35 cellular contexts compared by ENCODE assay signal in the genomic region with DNA sequence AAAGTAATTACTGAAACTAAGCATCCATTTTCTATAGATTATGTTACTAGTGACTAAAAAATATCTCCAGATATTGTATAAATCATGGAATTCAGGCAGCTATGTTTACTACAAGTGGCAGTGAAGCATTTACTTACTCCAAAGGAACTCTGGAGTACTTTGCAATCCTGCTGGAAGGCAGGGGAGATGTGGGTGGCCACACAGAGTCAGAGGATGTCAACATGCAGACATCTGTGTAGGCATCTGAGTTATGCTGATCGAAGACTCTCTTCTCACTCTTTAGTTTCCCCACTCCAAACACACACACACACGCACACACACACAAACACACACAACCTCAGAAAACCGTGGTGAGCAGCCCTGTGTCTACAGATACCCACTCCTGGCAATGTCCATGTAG.
"Had no signal": no experiment of that assay in that cellular context is flagged by ENCODE, and none has a peak within 500 bp of the region (broad histone marks: within the 10 kb centered on the region; RNA-seq: fewer than 3 reads in every experiment).

No MANE protein-coding gene starts in this region.

- H3K9me3 ChIP-seq: adrenal gland, ascending aorta, body of pancreas, breast epithelium had no signal

- H3K4me3 ChIP-seq: adrenal gland, ascending aorta, body of pancreas, breast epithelium, cardiac muscle cell had no signal

- H3K27me3 ChIP-seq: adrenal gland, ascending aorta, body of pancreas, brain microvascular endothelial cell, breast epithelium, cardiac muscle cell had no signal

- H3K27ac ChIP-seq: adrenal gland, ascending aorta, body of pancreas, brain microvascular endothelial cell, breast epithelium, cardiac muscle cell had no signal

- H3K36me3 Mint-ChIP-seq: activated naive CD4-positive, alpha-beta T cell treated with anti-CD3 and anti-CD28 coated beads, Interleukin-2, amount 10 ng/mL, durations not matched to agents 7 days and 5 days; activated naive CD4-positive, alpha-beta T cell treated with anti-CD3 and anti-CD28 coated beads, Interleukin-2, amount 50 U/mL, for 24 hours; activated naive CD4-positive, alpha-beta T cell treated with anti-CD3 and anti-CD28 coated beads, Interleukin-2, amount 50 U/mL, for 72 hours; activated naive CD8-positive, alpha-beta T cell treated with anti-CD3 and anti-CD28 coated beads, Interleukin-2, amount 10 ng/mL, durations not matched to agents 7 days and 5 days; brain had no signal

- DNase-seq: activated effector memory CD4-positive, alpha-beta T cell treated with anti-CD3 and anti-CD28 coated beads, Interleukin-2, amount 50 U/mL, for 16 hours; activated effector memory CD4-positive, alpha-beta T cell treated with Interleukin-2 at 50 U/mL for 16 hours; activated gamma-delta T cell; activated gamma-delta T cell treated with Interleukin-2 at 50 U/mL for 16 hours; activated naive CD4-positive, alpha-beta T cell; activated naive CD4-positive, alpha-beta T cell treated with anti-CD3 and anti-CD28 coated beads for 36 hours; activated naive CD4-positive, alpha-beta T cell treated with anti-CD3 and anti-CD28 coated beads, Interleukin-2, amount 10 ng/mL, durations not matched to agents 7 days and 5 days; activated naive CD4-positive, alpha-beta T cell treated with anti-CD3 and anti-CD28 coated beads, Interleukin-2, amount 50 U/mL, for 16 hours; activated naive CD4-positive, alpha-beta T cell treated with Interleukin-2 at 50 U/mL for 16 hours; activated naive CD8-positive, alpha-beta T cell treated with anti-CD3 and anti-CD28 coated beads for 36 hours; activated naive CD8-positive, alpha-beta T cell treated with anti-CD3 and anti-CD28 coated beads, Interleukin-2, amount 10 ng/mL, durations not matched to agents 7 days and 5 days; activated naive CD8-positive, alpha-beta T cell treated with anti-CD3 and anti-CD28 coated beads, Interleukin-2, amount 50 U/mL, for 24 hours; activated T-cell treated with anti-CD3 and anti-CD28 coated beads, Interleukin-2, amount 50 U/mL, for 1 hour; activated T-cell treated with anti-CD3 and anti-CD28 coated beads, Interleukin-2, amount 50 U/mL, for 24 hours; activated T-cell treated with anti-CD3 and anti-CD28 coated beads, Interleukin-2, amount 50 U/mL, for 4 hours; activated T-cell treated with anti-CD3 and anti-CD28 coated beads, Interleukin-2, amount 50 U/mL, for 48 hours; activated T-cell treated with anti-CD3 and anti-CD28 coated beads, Interleukin-2, amount 50 U/mL, for 72 hours; adrenal gland; amniotic stem cell; aorta; body of pancreas; brain microvascular endothelial cell; central memory CD4-positive, alpha-beta T cell; cerebellar nuclear complex had no signal

- H3K4me1 ChIP-seq: adrenal gland, ascending aorta, body of pancreas, breast epithelium had no signal

- H3K4me1 Mint-ChIP-seq: activated naive CD4-positive, alpha-beta T cell treated with anti-CD3 and anti-CD28 coated beads, Interleukin-2, amount 10 ng/mL, durations not matched to agents 7 days and 5 days; activated naive CD4-positive, alpha-beta T cell treated with anti-CD3 and anti-CD28 coated beads, Interleukin-2, amount 50 U/mL, for 24 hours; activated naive CD8-positive, alpha-beta T cell treated with anti-CD3 and anti-CD28 coated beads for 36 hours; activated T-helper 17 cell treated with anti-CD3 and anti-CD28 coated beads, Interleukin-2, amount 50 U/mL, for 72 hours; central memory CD8-positive, alpha-beta T cell had no signal

- H3K36me3 ChIP-seq: adrenal gland, ascending aorta, brain microvascular endothelial cell, breast epithelium, cardiac muscle cell had no signal

- H3K4me3 Mint-ChIP-seq: activated naive CD4-positive, alpha-beta T cell treated with anti-CD3 and anti-CD28 coated beads for 36 hours; activated naive CD4-positive, alpha-beta T cell treated with anti-CD3 and anti-CD28 coated beads, Interleukin-2, amount 10 ng/mL, durations not matched to agents 7 days and 5 days; activated naive CD4-positive, alpha-beta T cell treated with anti-CD3 and anti-CD28 coated beads, Interleukin-2, amount 50 U/mL, for 24 hours; activated naive CD8-positive, alpha-beta T cell; activated naive CD8-positive, alpha-beta T cell treated with anti-CD3 and anti-CD28 coated beads for 36 hours; activated naive CD8-positive, alpha-beta T cell treated with anti-CD3 and anti-CD28 coated beads, Interleukin-2, amount 10 ng/mL, durations not matched to agents 7 days and 5 days; activated naive CD8-positive, alpha-beta T cell treated with anti-CD3 and anti-CD28 coated beads, Interleukin-2, amount 50 U/mL, for 24 hours; activated T-cell treated with anti-CD3 and anti-CD28 coated beads, Interleukin-2, amount 50 U/mL, for 24 hours; activated T-cell treated with anti-CD3 and anti-CD28 coated beads, Interleukin-2, amount 50 U/mL, for 4 hours; activated T-cell treated with anti-CD3 and anti-CD28 coated beads, Interleukin-2, amount 50 U/mL, for 72 hours; activated T-helper 1 cell treated with anti-CD3 and anti-CD28 coated beads, Interleukin-12 subunit alpha, Interleukin-12 subunit beta, Interleukin-2, Interleukin-4 antibody, amounts not matched to agents 30 ng/mL and 10 ng/mL and 1 ng/mL, durations not matched to agents 14 hours and 24 hours and 36 hours; activated T-helper 17 cell treated with anti-CD3 and anti-CD28 coated beads, Interleukin-2, amount 50 U/mL, for 72 hours; brain; central memory CD8-positive, alpha-beta T cell had no signal

- ATAC-seq: activated naive CD4-positive, alpha-beta T cell treated with anti-CD3 and anti-CD28 coated beads, Interleukin-2, amount 50 U/mL, for 72 hours; activated naive CD8-positive, alpha-beta T cell treated with anti-CD3 and anti-CD28 coated beads, Interleukin-2, amount 50 U/mL, for 24 hours; activated T-cell treated with anti-CD3 and anti-CD28 coated beads, Interleukin-2, amount 50 U/mL, for 4 hours; activated T-cell treated with anti-CD3 and anti-CD28 coated beads, Interleukin-2, amount 50 U/mL, for 72 hours; activated T-helper 17 cell treated with anti-CD3 and anti-CD28 coated beads, Interleukin-2, amount 50 U/mL, for 72 hours; body of pancreas had no signal

- H3K9me3 Mint-ChIP-seq: activated naive CD4-positive, alpha-beta T cell treated with anti-CD3 and anti-CD28 coated beads for 36 hours; activated naive CD4-positive, alpha-beta T cell treated with anti-CD3 and anti-CD28 coated beads, Interleukin-2, amount 10 ng/mL, durations not matched to agents 7 days and 5 days; activated naive CD4-positive, alpha-beta T cell treated with anti-CD3 and anti-CD28 coated beads, Interleukin-2, amount 50 U/mL, for 24 hours; activated naive CD4-positive, alpha-beta T cell treated with anti-CD3 and anti-CD28 coated beads, Interleukin-2, amount 50 U/mL, for 72 hours; activated naive CD8-positive, alpha-beta T cell treated with anti-CD3 and anti-CD28 coated beads for 36 hours; activated naive CD8-positive, alpha-beta T cell treated with anti-CD3 and anti-CD28 coated beads, Interleukin-2, amount 10 ng/mL, durations not matched to agents 7 days and 5 days; activated naive CD8-positive, alpha-beta T cell treated with anti-CD3 and anti-CD28 coated beads, Interleukin-2, amount 50 U/mL, for 24 hours; activated T-cell treated with anti-CD3 and anti-CD28 coated beads, Interleukin-2, amount 50 U/mL, for 24 hours; activated T-cell treated with anti-CD3 and anti-CD28 coated beads, Interleukin-2, amount 50 U/mL, for 4 hours; activated T-cell treated with anti-CD3 and anti-CD28 coated beads, Interleukin-2, amount 50 U/mL, for 72 hours; activated T-helper 1 cell treated with anti-CD3 and anti-CD28 coated beads, Interleukin-12 subunit alpha, Interleukin-12 subunit beta, Interleukin-2, Interleukin-4 antibody, amounts not matched to agents 30 ng/mL and 10 ng/mL and 1 ng/mL, durations not matched to agents 14 hours and 24 hours and 36 hours; activated T-helper 17 cell treated with anti-CD3 and anti-CD28 coated beads, Interleukin-2, amount 50 U/mL, for 72 hours; activated T-helper 2 cell treated with anti-CD3 and anti-CD28 coated beads, Interferon-gamma antibody, Interleukin-2, Interleukin-4, amounts not matched to agents 10 μg/mL and 5 μg/mL and 100 μg/mL, durations not matched to agents 14 hours and 24 hours and 36 hours; central memory CD8-positive, alpha-beta T cell had no signal

- H3K27me3 Mint-ChIP-seq: activated naive CD4-positive, alpha-beta T cell treated with anti-CD3 and anti-CD28 coated beads, Interleukin-2, amount 10 ng/mL, durations not matched to agents 7 days and 5 days; activated naive CD4-positive, alpha-beta T cell treated with anti-CD3 and anti-CD28 coated beads, Interleukin-2, amount 50 U/mL, for 24 hours; activated naive CD8-positive, alpha-beta T cell; activated naive CD8-positive, alpha-beta T cell treated with anti-CD3 and anti-CD28 coated beads for 36 hours; activated naive CD8-positive, alpha-beta T cell treated with anti-CD3 and anti-CD28 coated beads, Interleukin-2, amount 10 ng/mL, durations not matched to agents 7 days and 5 days; activated T-cell treated with anti-CD3 and anti-CD28 coated beads, Interleukin-2, amount 50 U/mL, for 24 hours; brain; central memory CD8-positive, alpha-beta T cell had no signal

- H3K27ac Mint-ChIP-seq: activated naive CD4-positive, alpha-beta T cell treated with anti-CD3 and anti-CD28 coated beads for 36 hours; activated naive CD4-positive, alpha-beta T cell treated with anti-CD3 and anti-CD28 coated beads, Interleukin-2, amount 10 ng/mL, durations not matched to agents 7 days and 5 days; activated naive CD4-positive, alpha-beta T cell treated with anti-CD3 and anti-CD28 coated beads, Interleukin-2, amount 50 U/mL, for 24 hours; activated naive CD4-positive, alpha-beta T cell treated with anti-CD3 and anti-CD28 coated beads, Interleukin-2, amount 50 U/mL, for 72 hours; activated naive CD8-positive, alpha-beta T cell; activated naive CD8-positive, alpha-beta T cell treated with anti-CD3 and anti-CD28 coated beads for 36 hours; activated naive CD8-positive, alpha-beta T cell treated with anti-CD3 and anti-CD28 coated beads, Interleukin-2, amount 10 ng/mL, durations not matched to agents 7 days and 5 days; activated naive CD8-positive, alpha-beta T cell treated with anti-CD3 and anti-CD28 coated beads, Interleukin-2, amount 50 U/mL, for 24 hours; activated T-cell treated with anti-CD3 and anti-CD28 coated beads, Interleukin-2, amount 50 U/mL, for 24 hours; activated T-cell treated with anti-CD3 and anti-CD28 coated beads, Interleukin-2, amount 50 U/mL, for 72 hours; activated T-helper 1 cell treated with anti-CD3 and anti-CD28 coated beads, Interleukin-12 subunit alpha, Interleukin-12 subunit beta, Interleukin-2, Interleukin-4 antibody, amounts not matched to agents 30 ng/mL and 10 ng/mL and 1 ng/mL, durations not matched to agents 14 hours and 24 hours and 36 hours; activated T-helper 17 cell treated with anti-CD3 and anti-CD28 coated beads, Interleukin-2, amount 50 U/mL, for 72 hours; activated T-helper 2 cell treated with anti-CD3 and anti-CD28 coated beads, Interferon-gamma antibody, Interleukin-2, Interleukin-4, amounts not matched to agents 10 μg/mL and 5 μg/mL and 100 μg/mL, durations not matched to agents 14 hours and 24 hours and 36 hours had no signal
